8 cellular contexts compared by ENCODE assay signal in the genomic region with DNA sequence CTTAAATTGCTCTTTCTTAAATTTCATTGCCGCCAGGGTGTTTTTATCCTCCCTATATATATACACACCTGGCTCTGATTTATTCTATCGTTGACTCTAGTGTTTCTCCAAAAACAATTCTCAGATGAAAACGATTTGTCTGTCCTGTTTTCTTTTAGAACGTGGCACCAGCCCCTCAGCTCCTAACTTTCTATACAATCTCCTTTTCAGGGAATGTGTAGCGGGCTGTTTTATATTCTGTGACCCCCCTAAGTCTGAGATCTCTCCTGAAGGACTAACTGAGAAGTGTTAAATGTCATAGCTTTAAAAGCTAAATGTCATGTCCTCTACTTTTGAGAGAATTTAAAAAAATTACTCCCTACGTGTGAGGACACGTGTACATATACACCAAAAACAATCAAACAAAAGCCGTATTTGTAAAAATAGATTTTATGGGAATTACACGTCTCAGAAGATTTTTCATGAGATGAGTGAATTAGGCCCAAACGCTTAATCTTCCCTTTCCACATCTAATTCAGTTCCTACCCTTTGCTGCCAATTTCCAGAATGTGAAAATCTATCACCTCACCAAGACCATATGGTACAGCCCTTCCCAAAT. TPM values are rescaled to one million over a fixed set of nuclear protein-coding genes. Genes with fewer than 3 reads are reported as not detected.
DNase-seq lines count a peak whose midpoint lies in the region; ATAC-seq and TF ChIP-seq lines count a peak whose summit lies in the region.

No MANE protein-coding gene starts in this region.

- H3K27me3 Mint-ChIP-seq in activated naive CD8-positive, alpha-beta T cell treated with anti-CD3 and anti-CD28 coated beads for 36 hours = peaks cover 54% of the 10 kb centered on the region

- peak overlapping the region; percentile 81 for H3K4me3 ChIP-seq in H7 (ENCODE audit: insufficient read depth, low read depth, low read length)
- peak overlapping the region; percentile 77 for H3K4me3 ChIP-seq in iPS-11a (ENCODE audit: low read depth, low read length)
- peak overlapping the region; percentile 60 to 68 (median 62) for H3K4me3 ChIP-seq in gastrocnemius medialis

- H3K9me3 Mint-ChIP-seq in activated naive CD8-positive, alpha-beta T cell treated with anti-CD3 and anti-CD28 coated beads for 36 hours = no peaks in the 10 kb centered on the region

- DNase-seq in H7 = no peak
- no peak for DNase-seq in activated naive CD8-positive, alpha-beta T cell treated with anti-CD3 and anti-CD28 coated beads for 36 hours
- no peak for DNase-seq in gastrocnemius medialis
- DNase-seq in NCI-H526 (lab: John Stamatoyannopoulos, UW) = no peak
- DNase-seq in effector CD4-positive, alpha-beta T cell = no peak
- no peak for DNase-seq in NCI-H510A treated with DMSO at 0.1 percent for 48 hours (lab: John Stamatoyannopoulos, UW)

- intact Hi-C loops in gastrocnemius medialis (cut with DNase I; ENCODE audit: low total_unique reads) = no loop called here

- in situ Hi-C loops in gastrocnemius medialis (cut with MboI; ENCODE audit: low sequenced_read_pairs in 4 of 4) = no loop called here

- peaks cover 0 to 5% of the 10 kb centered on the region in 2 donors for H3K4me1 ChIP-seq in gastrocnemius medialis

- no peak for TF ChIP-seq POLR2A in gastrocnemius medialis (IDR thresholded peaks at IDR 0.05)

- no peaks in the 10 kb centered on the region for H3K27me3 ChIP-seq in H7 (ENCODE audit: control insufficient read depth, insufficient read depth, low read length)
- peaks cover 15 to 27% (median 17%) of the 10 kb centered on the region in 3 donors for H3K27me3 ChIP-seq in gastrocnemius medialis

- H3K27ac ChIP-seq in gastrocnemius medialis = no peak overlapping the region

- H3K4me3 Mint-ChIP-seq in activated naive CD8-positive, alpha-beta T cell treated with anti-CD3 and anti-CD28 coated beads for 36 hours = peak overlapping the region; percentile 56

- ATAC-seq in gastrocnemius medialis = no peak
- ATAC-seq in GM19467 (IDR thresholded peaks at IDR 0.05; ENCODE audit: unreplicated experiment) = no peak

- H3K9me3 ChIP-seq in gastrocnemius medialis = no peaks in the 10 kb centered on the region

- no peak for TF ChIP-seq CTCF in gastrocnemius medialis (IDR thresholded peaks at IDR 0.05 in 4 of 5, conservative IDR thresholded peaks at IDR 0.05 in 1 of 5)

- H3K4me1 Mint-ChIP-seq in activated naive CD8-positive, alpha-beta T cell treated with anti-CD3 and anti-CD28 coated beads for 36 hours = peaks cover 14% of the 10 kb centered on the region

- H3K36me3 ChIP-seq in H7 (replicated peaks; ENCODE audit: control insufficient read depth, insufficient read depth, low read length) (no peaks in the 10 kb centered on the region), gastrocnemius medialis (no peaks in the 10 kb centered on the region)

- no peak overlapping the region for H3K27ac Mint-ChIP-seq in activated naive CD8-positive, alpha-beta T cell treated with anti-CD3 and anti-CD28 coated beads for 36 hours

- H3K36me3 Mint-ChIP-seq in activated naive CD8-positive, alpha-beta T cell treated with anti-CD3 and anti-CD28 coated beads for 36 hours = no peaks in the 10 kb centered on the region

RNA-seq across cellular contexts. Expression of a gene that starts 0.8 kb away (rescaled TPM):
- total RNA-seq in H7 (2014; rRNA removed; shearing (Covaris generic)) = 8.7 and 11.4 TPM in 2 replicates
- total RNA-seq in activated naive CD8-positive, alpha-beta T cell treated with anti-CD3 and anti-CD28 coated beads for 36 hours = not detected
- 1 to 10 TPM in 3 of 4 donors, under 1 TPM in 1; 0.49 to 1.8 (median 1.5) TPM for total RNA-seq in gastrocnemius medialis
